Comparison of ENCODE assay signal across 24 cellular contexts in the genomic region with DNA sequence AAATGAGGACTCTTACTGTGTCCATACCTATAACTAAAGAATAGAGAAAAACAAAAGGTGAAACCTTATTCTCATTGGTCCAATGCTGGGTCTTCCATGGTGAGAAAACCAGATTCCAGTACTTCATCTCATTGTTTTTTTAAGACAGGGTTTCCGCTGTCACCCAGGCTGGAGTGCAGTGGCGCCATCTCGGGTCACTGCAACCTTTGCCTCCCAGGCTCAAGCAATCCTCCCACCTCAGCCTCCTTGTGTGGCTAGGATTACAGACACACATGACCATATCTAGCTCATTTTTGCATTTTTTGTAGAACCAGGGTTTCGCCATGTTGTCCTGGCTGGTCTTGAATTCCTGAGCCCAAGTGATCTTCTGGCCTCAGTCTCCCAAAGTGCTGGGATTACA. TPM values are rescaled to one million over a fixed set of nuclear protein-coding genes. Genes with fewer than 3 reads are reported as not detected.
DNase-seq lines count a peak whose midpoint lies in the region; ATAC-seq, FAIRE-seq and TF ChIP-seq lines count a peak whose summit lies in the region.
"Had no signal": no experiment of that assay in that cellular context is flagged by ENCODE, and none has a peak within 500 bp of the region (broad histone marks: within the 10 kb centered on the region; RNA-seq: fewer than 3 reads in every experiment).

No MANE protein-coding gene starts in this region.

- TF ChIP-seq RAD21 in K562 (CRISPR knock-in tag; conservative IDR thresholded peaks at IDR 0.05 in 1 of 2, IDR thresholded peaks at IDR 0.05 in 1 of 2) = no peak

- H3K9me3 Mint-ChIP-seq in activated T-cell treated with anti-CD3 and anti-CD28 coated beads, Interleukin-2, amount 50 U/mL, for 24 hours = no peaks in the 10 kb centered on the region
- no peaks in the 10 kb centered on the region for H3K9me3 Mint-ChIP-seq in activated naive CD8-positive, alpha-beta T cell treated with anti-CD3 and anti-CD28 coated beads for 36 hours
- no peaks in the 10 kb centered on the region for H3K9me3 Mint-ChIP-seq in activated naive CD8-positive, alpha-beta T cell treated with anti-CD3 and anti-CD28 coated beads, Interleukin-2, amount 50 U/mL, for 24 hours
- H3K9me3 Mint-ChIP-seq: CD4-positive, alpha-beta T cell; CD8-positive, alpha-beta T cell had no signal

- 0 out of 3 replicates have a peak, but pooled peaks cover 5% of the 10 kb centered on the region for H3K79me2 ChIP-seq in K562 (ENCODE audit: control insufficient read depth, insufficient read depth, low read length)

- TF ChIP-seq EP300 in K562 (IDR thresholded peaks at IDR 0.05; ENCODE audit: low read length) = no peak

- H3K27ac ChIP-seq in K562 (ENCODE audit: extremely low read depth, low read depth, low read length) = no peak overlapping the region
- H3K27ac ChIP-seq in kidney (ENCODE audit: low read depth in 2 of 2, low read length in 2 of 2) = no peak overlapping the region
- H3K27ac ChIP-seq: 22Rv1; A549; BLaER1 treated with 17β-estradiol and CSF1 and Interleukin-3, amounts not matched to agents 10 nM and 100 nM; C4-2B had no signal

- WGBS in K562 (ENCODE audit: insufficient coverage, low coverage, missing lambda C conversion rate) = 95% methylated on average over 4 of the region's 4 CpGs

- TF ChIP-seq CTCF in K562 (IDR thresholded peaks at IDR 0.05 in 2 of 3, conservative IDR thresholded peaks at IDR 0.05 in 1 of 3; ENCODE audit: insufficient read depth in 2 of 3, low read depth in 1 of 3, low read length in 3 of 3) = no peak
- TF ChIP-seq CTCF in kidney (IDR thresholded peaks at IDR 0.05; ENCODE audit: borderline replicate concordance, extremely low read depth, insufficient read depth) = no peak

- H3K36me3 Mint-ChIP-seq in activated T-cell treated with anti-CD3 and anti-CD28 coated beads, Interleukin-2, amount 50 U/mL, for 24 hours (ENCODE audit: low read depth) = peaks cover 91% of the 10 kb centered on the region
- peaks cover 42% of the 10 kb centered on the region for H3K36me3 Mint-ChIP-seq in activated naive CD8-positive, alpha-beta T cell treated with anti-CD3 and anti-CD28 coated beads for 36 hours
- H3K36me3 Mint-ChIP-seq in activated naive CD8-positive, alpha-beta T cell treated with anti-CD3 and anti-CD28 coated beads, Interleukin-2, amount 50 U/mL, for 24 hours (ENCODE audit: low read depth) = peaks cover 51% of the 10 kb centered on the region

- CTCF ChIA-PET in K562 (lab: Yijun Ruan, JAX; ENCODE audit: low intra/inter-chr PET ratio) = no interaction called here

- POLR2A ChIA-PET in K562 (lab: Yijun Ruan, JAX) = interaction anchor here (1.2 kb wide), 1 partner anchor 12 kb away, joined by 3 read pairs; no protein-coding TSS in a partner anchor

- no peak overlapping the region for H3K4me2 ChIP-seq in K562 (ENCODE audit: insufficient read depth, low read length)
- H3K4me2 ChIP-seq: A549; BLaER1 treated with 17β-estradiol and CSF1 and Interleukin-3, amounts not matched to agents 10 nM and 100 nM had no signal

- H3K9me3 ChIP-seq in K562 (replicated peaks; ENCODE audit: control insufficient read depth, insufficient read depth, low read depth, low read length) = no peaks in the 10 kb centered on the region
- H3K9me3 ChIP-seq in kidney (ENCODE audit: control insufficient read depth in 1 of 2, low read length in 2 of 2) = no peaks in the 10 kb centered on the region
- H3K9me3 ChIP-seq: A549; BLaER1 treated with 17β-estradiol and CSF1 and Interleukin-3, amounts not matched to agents 10 nM and 100 nM; Caco-2 had no signal

- in situ Hi-C loops in K562 (cut with MboI) = no loop called here

- H3K4me3 ChIP-seq in K562 = no peak overlapping the region
- no peak overlapping the region for H3K4me3 ChIP-seq in kidney (ENCODE audit: low read length in 2 of 2)
- H3K4me3 ChIP-seq: A549; BLaER1 treated with 17β-estradiol and CSF1 and Interleukin-3, amounts not matched to agents 10 nM and 100 nM had no signal

- peaks cover 5% of the 10 kb centered on the region for H3K4me1 Mint-ChIP-seq in activated T-cell treated with anti-CD3 and anti-CD28 coated beads, Interleukin-2, amount 50 U/mL, for 24 hours (ENCODE audit: low read depth)
- peaks cover 11% of the 10 kb centered on the region for H3K4me1 Mint-ChIP-seq in activated naive CD8-positive, alpha-beta T cell treated with anti-CD3 and anti-CD28 coated beads for 36 hours
- H3K4me1 Mint-ChIP-seq in activated naive CD8-positive, alpha-beta T cell treated with anti-CD3 and anti-CD28 coated beads, Interleukin-2, amount 50 U/mL, for 24 hours = peaks cover 2% of the 10 kb centered on the region

- DNase-seq in activated T-cell treated with anti-CD3 and anti-CD28 coated beads, Interleukin-2, amount 50 U/mL, for 24 hours = no peak
- no peak for DNase-seq in activated T-cell treated with anti-CD3 and anti-CD28 coated beads for 4 hours
- no peak for DNase-seq in activated naive CD8-positive, alpha-beta T cell treated with anti-CD3 and anti-CD28 coated beads for 36 hours
- no peak for DNase-seq in activated naive CD8-positive, alpha-beta T cell treated with anti-CD3 and anti-CD28 coated beads, Interleukin-2, amount 50 U/mL, for 24 hours
- DNase-seq in K562 (ENCODE audit: extremely low read depth in 1 of 4, low spot score in 3 of 4) = no peak
- peak; percentile 34 for DNase-seq in left kidney (ENCODE audit: low read depth, low spot score)
- no peak for DNase-seq in kidney
- DNase-seq: AML-193; Caco-2; Calu3; CD4-positive, alpha-beta T cell; CD8-positive, alpha-beta T cell; DMS79 treated with DMSO at 0.1 percent for 48 hours; GF-D8 had no signal

- no peak for TF ChIP-seq POLR2A in K562 (conservative IDR thresholded peaks at IDR 0.05)

- ATAC-seq in activated naive CD8-positive, alpha-beta T cell treated with anti-CD3 and anti-CD28 coated beads, Interleukin-2, amount 50 U/mL, for 24 hours = no peak
- ATAC-seq in K562 = no peak
- ATAC-seq: A549; CD8-positive, alpha-beta T cell had no signal

- H3K9me1 ChIP-seq in K562 (ENCODE audit: control insufficient read depth, insufficient read depth, low read length) = no peaks in the 10 kb centered on the region

- intact Hi-C loops in K562 (cut with micrococcal nuclease) (no loop called here), kidney (cut with DNase I) (no loop called here)

- no peak overlapping the region for H3K4me3 Mint-ChIP-seq in activated T-cell treated with anti-CD3 and anti-CD28 coated beads, Interleukin-2, amount 50 U/mL, for 24 hours
- no peak overlapping the region for H3K4me3 Mint-ChIP-seq in activated naive CD8-positive, alpha-beta T cell treated with anti-CD3 and anti-CD28 coated beads for 36 hours
- H3K4me3 Mint-ChIP-seq in activated naive CD8-positive, alpha-beta T cell treated with anti-CD3 and anti-CD28 coated beads, Interleukin-2, amount 50 U/mL, for 24 hours = no peak overlapping the region
- H3K4me3 Mint-ChIP-seq: B cell; CD4-positive, alpha-beta T cell; CD8-positive, alpha-beta T cell had no signal

- no peak for FAIRE-seq in K562 (lab: Jason Lieb, UNC)
- no peak for FAIRE-seq in kidney (lab: Jason Lieb, UNC)
- FAIRE-seq: A549, D721Med, G401.6, GM12891, GM19239 had no signal

- 0 out of 4 replicates have a peak overlapping the region, but pooled peaks of 1 of the 2 experiments have one; percentile 13 for H3K9ac ChIP-seq in K562 (ENCODE audit: insufficient read depth in 1 of 2, low read depth in 2 of 2, low read length in 2 of 2)
- no peak overlapping the region for H3K9ac ChIP-seq in kidney (ENCODE audit: low read length in 2 of 2)
- H3K9ac ChIP-seq: BLaER1 treated with 17β-estradiol and CSF1 and Interleukin-3, amounts not matched to agents 10 nM and 100 nM had no signal

- H3K36me3 ChIP-seq in K562 (ENCODE audit: control insufficient read depth, insufficient read depth, low read length) = peaks cover 94% of the 10 kb centered on the region
- H3K36me3 ChIP-seq in kidney (ENCODE audit: control insufficient read depth in 1 of 2, insufficient read depth in 2 of 2, low read length in 2 of 2) = peaks cover 61 to 77% of the 10 kb centered on the region in 2 donors

- no peak overlapping the region for H2AFZ ChIP-seq in K562 (ENCODE audit: low read depth, low read length)

- BruUV-seq in K562 (replicated peaks; lab: Mats Ljungman, UMichigan) = no TSS peak

- H3K4me1 ChIP-seq in K562 (replicated peaks in 1 of 2; ENCODE audit: control insufficient read depth in 2 of 2, insufficient read depth in 2 of 2, low read length in 2 of 2) (peaks cover 0 to 2% of the 10 kb centered on the region in 2 experiments; a peak in 1 of 5 replicates), kidney (ENCODE audit: control insufficient read depth in 1 of 2, insufficient read depth in 1 of 2, low read depth in 1 of 2, low read length in 2 of 2) (peaks cover 0 to 11% of the 10 kb centered on the region in 2 donors)
- H3K4me1 ChIP-seq: A549, Caco-2 had no signal

- no peaks in the 10 kb centered on the region for H3K27me3 Mint-ChIP-seq in activated T-cell treated with anti-CD3 and anti-CD28 coated beads, Interleukin-2, amount 50 U/mL, for 24 hours
- no peaks in the 10 kb centered on the region for H3K27me3 Mint-ChIP-seq in activated naive CD8-positive, alpha-beta T cell treated with anti-CD3 and anti-CD28 coated beads for 36 hours
- no peaks in the 10 kb centered on the region for H3K27me3 Mint-ChIP-seq in activated naive CD8-positive, alpha-beta T cell treated with anti-CD3 and anti-CD28 coated beads, Interleukin-2, amount 50 U/mL, for 24 hours
- H3K27me3 Mint-ChIP-seq: B cell; CD4-positive, alpha-beta T cell had no signal

- H3K27me3 ChIP-seq in K562 (ENCODE audit: control insufficient read depth in 2 of 2, insufficient read depth in 2 of 2, low read length in 2 of 2) = no peaks in the 10 kb centered on the region
- H3K27me3 ChIP-seq: BLaER1 treated with 17β-estradiol and CSF1 and Interleukin-3, amounts not matched to agents 10 nM and 100 nM had no signal

- H3K27ac Mint-ChIP-seq in activated T-cell treated with anti-CD3 and anti-CD28 coated beads, Interleukin-2, amount 50 U/mL, for 24 hours = peak overlapping the region; percentile 35
- peak overlapping the region; percentile 3 for H3K27ac Mint-ChIP-seq in activated naive CD8-positive, alpha-beta T cell treated with anti-CD3 and anti-CD28 coated beads for 36 hours
- H3K27ac Mint-ChIP-seq in activated naive CD8-positive, alpha-beta T cell treated with anti-CD3 and anti-CD28 coated beads, Interleukin-2, amount 50 U/mL, for 24 hours = no peak overlapping the region
- H3K27ac Mint-ChIP-seq: B cell; CD4-positive, alpha-beta T cell; CD8-positive, alpha-beta T cell had no signal

- H4K20me1 ChIP-seq in K562 (replicated peaks; ENCODE audit: control insufficient read depth, insufficient read depth, low read length) = no peaks in the 10 kb centered on the region

RNA-seq across cellular contexts. Expression of a gene that starts 13.3 kb away (rescaled TPM):
- 10 to 100 TPM; 66.2 to 67.2 TPM for total RNA-seq in activated naive CD8-positive, alpha-beta T cell treated with anti-CD3 and anti-CD28 coated beads for 36 hours
- 87.2 and 129 TPM in 2 replicates for total RNA-seq in K562 (2011; cell fraction: chromatin; rRNA removed; ENCODE audit: low replicate concordance)
- 74.0 and 76.5 TPM in 2 replicates for total RNA-seq in K562 (2011; cell fraction: nucleolus; rRNA removed)
- total RNA-seq in K562 (2011; cell fraction: nucleoplasm; rRNA removed) = 81.6 and 84.0 TPM in 2 replicates
- total RNA-seq in K562 (2014; rRNA removed) (46.0 and 68.2 TPM in 2 replicates), K562 (2014; rRNA removed; fragmentation: Illumina TruSeq; extraction: Trizol) (48.9 and 53.2 TPM in 2 replicates), K562 (2015; rRNA removed; fragmentation: Illumina TruSeq; extraction: Trizol) (66.8 and 73.0 TPM in 2 replicates), K562 (2021) (56.0 and 58.5 TPM in 2 replicates), kidney (93.6 TPM)
- polyA plus RNA-seq in K562 (2011; rRNA removed) (36.2 and 57.8 TPM in 2 replicates), K562 (2014; fragmentation: Illumina TruSeq; extraction: Trizol) (50.2 and 69.0 TPM in 2 replicates), K562 (2014; fragmentation: Nextera tagmentation; extraction: Ambion mirVana) (100 to 1,000 TPM in 1 of 2 experiments, 10 to 100 TPM in 1; 67.8 to 102 TPM), K562 (2014; rRNA removed) (47.1 and 50.4 TPM in 2 replicates), kidney (ENCODE audit: insufficient read depth, low read depth, low replicate concordance) (44.8 TPM)
- polyA plus RNA-seq in K562 (2011; cell fraction: cytosol; rRNA removed) = 57.1 and 82.5 TPM in 2 replicates
- polyA plus RNA-seq in K562 (2011; cell fraction: nucleus; rRNA removed) = 68.8 and 78.6 TPM in 2 replicates
- polyA plus RNA-seq in K562 (2012) = 43.1 and 49.8 TPM in 2 replicates
- 65.1 and 89.3 TPM in 2 replicates for polyA minus RNA-seq in K562 (2011; rRNA and poly(A)+ RNA removed)
- 26.5 and 31.2 TPM in 2 replicates for polyA minus RNA-seq in K562 (2011; cell fraction: cytosol; rRNA and poly(A)+ RNA removed)
- 24.9 and 39.5 TPM in 2 replicates for polyA minus RNA-seq in K562 (2011; cell fraction: nucleus; rRNA and poly(A)+ RNA removed)

RNA-seq across cellular contexts. Expression of a gene that starts 22.6 kb away (rescaled TPM):
- total RNA-seq in activated naive CD8-positive, alpha-beta T cell treated with anti-CD3 and anti-CD28 coated beads for 36 hours = under 1 TPM; 0.14 to 0.19 TPM
- total RNA-seq in K562 (2011; cell fraction: chromatin; rRNA removed; ENCODE audit: low replicate concordance) = 1.2 and 3.0 TPM in 2 replicates
- 3.0 and 3.8 TPM in 2 replicates for total RNA-seq in K562 (2011; cell fraction: nucleolus; rRNA removed)
- total RNA-seq in K562 (2011; cell fraction: nucleoplasm; rRNA removed) = 2.4 and 2.7 TPM in 2 replicates
- total RNA-seq in K562 (2014; rRNA removed) (0.29 and 0.36 TPM in 2 replicates), K562 (2014; rRNA removed; fragmentation: Illumina TruSeq; extraction: Trizol) (0.18 and 0.51 TPM in 2 replicates), K562 (2015; rRNA removed; fragmentation: Illumina TruSeq; extraction: Trizol) (0.25 and 0.34 TPM in 2 replicates), K562 (2021) (0.40 and 0.69 TPM in 2 replicates), kidney (0.63 TPM)
- polyA plus RNA-seq in K562 (2011; rRNA removed) (0.91 and 1.0 TPM in 2 replicates), K562 (2014; fragmentation: Illumina TruSeq; extraction: Trizol) (0.21 and 0.25 TPM in 2 replicates), K562 (2014; fragmentation: Nextera tagmentation; extraction: Ambion mirVana) (under 1 TPM; 0.38 to 0.50 TPM), K562 (2014; rRNA removed) (0.20 and 0.97 TPM in 2 replicates), kidney (ENCODE audit: insufficient read depth, low read depth, low replicate concordance) (0.77 TPM)
- polyA plus RNA-seq in K562 (2011; cell fraction: cytosol; rRNA removed) = 0.40 and 0.47 TPM in 2 replicates
- polyA plus RNA-seq in K562 (2011; cell fraction: nucleus; rRNA removed) = 1.2 and 2.3 TPM in 2 replicates
- polyA plus RNA-seq in K562 (2012) = 0.82 and 1.1 TPM in 2 replicates
- 0.32 and 0.48 TPM in 2 replicates for polyA minus RNA-seq in K562 (2011; rRNA and poly(A)+ RNA removed)
- polyA minus RNA-seq in K562 (2011; cell fraction: cytosol; rRNA and poly(A)+ RNA removed) = not detected in 2 replicates
- 0.81 and 1.9 TPM in 2 replicates for polyA minus RNA-seq in K562 (2011; cell fraction: nucleus; rRNA and poly(A)+ RNA removed)
- total RNA-seq: A172 had no signal

RNA-seq across cellular contexts. Expression of a gene that starts 23.5 kb away (rescaled TPM):
- total RNA-seq in activated naive CD8-positive, alpha-beta T cell treated with anti-CD3 and anti-CD28 coated beads for 36 hours = 100 to 1,000 TPM; 169 to 190 TPM
- total RNA-seq in K562 (2011; cell fraction: chromatin; rRNA removed; ENCODE audit: low replicate concordance) = 278 and 432 TPM in 2 replicates
- 251 and 313 TPM in 2 replicates for total RNA-seq in K562 (2011; cell fraction: nucleolus; rRNA removed)
- 210 and 241 TPM in 2 replicates for total RNA-seq in K562 (2011; cell fraction: nucleoplasm; rRNA removed)
- total RNA-seq in K562 (2014; rRNA removed) (123 and 171 TPM in 2 replicates), K562 (2014; rRNA removed; fragmentation: Illumina TruSeq; extraction: Trizol) (222 and 228 TPM in 2 replicates), K562 (2015; rRNA removed; fragmentation: Illumina TruSeq; extraction: Trizol) (245 and 276 TPM in 2 replicates), K562 (2021) (246 and 247 TPM in 2 replicates), kidney (58.7 TPM)
- polyA plus RNA-seq in K562 (2011; rRNA removed) (409 and 552 TPM in 2 replicates), K562 (2014; fragmentation: Illumina TruSeq; extraction: Trizol) (270 and 321 TPM in 2 replicates), K562 (2014; fragmentation: Nextera tagmentation; extraction: Ambion mirVana) (100 to 1,000 TPM; 114 to 155 TPM), K562 (2014; rRNA removed) (216 and 257 TPM in 2 replicates), kidney (ENCODE audit: insufficient read depth, low read depth, low replicate concordance) (64.2 TPM)
- polyA plus RNA-seq in K562 (2011; cell fraction: cytosol; rRNA removed) = 792 and 841 TPM in 2 replicates
- polyA plus RNA-seq in K562 (2011; cell fraction: nucleus; rRNA removed) = 583 and 596 TPM in 2 replicates
- 146 and 359 TPM in 2 replicates for polyA plus RNA-seq in K562 (2012)
- 300 and 519 TPM in 2 replicates for polyA minus RNA-seq in K562 (2011; rRNA and poly(A)+ RNA removed)
- 206 and 309 TPM in 2 replicates for polyA minus RNA-seq in K562 (2011; cell fraction: cytosol; rRNA and poly(A)+ RNA removed)
- 93.0 and 134 TPM in 2 replicates for polyA minus RNA-seq in K562 (2011; cell fraction: nucleus; rRNA and poly(A)+ RNA removed)

RNA-seq across cellular contexts. Expression of a gene that starts 34.1 kb away (rescaled TPM):
- total RNA-seq in activated naive CD8-positive, alpha-beta T cell treated with anti-CD3 and anti-CD28 coated beads for 36 hours = 10 to 100 TPM; 17.6 to 18.7 TPM
- total RNA-seq in K562 (2011; cell fraction: chromatin; rRNA removed; ENCODE audit: low replicate concordance) = 26.2 and 103 TPM in 2 replicates
- total RNA-seq in K562 (2011; cell fraction: nucleolus; rRNA removed) = 119 and 150 TPM in 2 replicates
- total RNA-seq in K562 (2011; cell fraction: nucleoplasm; rRNA removed) = 79.0 and 80.1 TPM in 2 replicates
- 10.9 and 14.9 TPM in 2 replicates for total RNA-seq in K562 (2014; rRNA removed)
- total RNA-seq in K562 (2014; rRNA removed; fragmentation: Illumina TruSeq; extraction: Trizol) = 4.9 and 5.5 TPM in 2 replicates
- total RNA-seq in K562 (2015; rRNA removed; fragmentation: Illumina TruSeq; extraction: Trizol) = 6.9 and 8.1 TPM in 2 replicates
- total RNA-seq in K562 (2021) = 40.7 and 45.5 TPM in 2 replicates
- polyA plus RNA-seq in K562 (2011; rRNA removed) = 16.0 and 25.1 TPM in 2 replicates
- polyA plus RNA-seq in K562 (2011; cell fraction: cytosol; rRNA removed) = 18.9 and 40.0 TPM in 2 replicates
- polyA plus RNA-seq in K562 (2011; cell fraction: nucleus; rRNA removed) = 17.1 and 30.2 TPM in 2 replicates
- 36.0 and 70.6 TPM in 2 replicates for polyA plus RNA-seq in K562 (2012)
- polyA plus RNA-seq in K562 (2014; fragmentation: Illumina TruSeq; extraction: Trizol) = 27.2 and 34.5 TPM in 2 replicates
- polyA plus RNA-seq in K562 (2014; fragmentation: Nextera tagmentation; extraction: Ambion mirVana) = 1 to 10 TPM; 1.3 to 2.3 TPM
- 12.7 and 15.9 TPM in 2 replicates for polyA plus RNA-seq in K562 (2014; rRNA removed)
- 15.2 and 24.3 TPM in 2 replicates for polyA minus RNA-seq in K562 (2011; rRNA and poly(A)+ RNA removed)
- polyA minus RNA-seq in K562 (2011; cell fraction: cytosol; rRNA and poly(A)+ RNA removed) = 36.7 and 48.5 TPM in 2 replicates
- 16.7 and 17.0 TPM in 2 replicates for polyA minus RNA-seq in K562 (2011; cell fraction: nucleus; rRNA and poly(A)+ RNA removed)
- 207 TPM for total RNA-seq in kidney
- 74.7 TPM for polyA plus RNA-seq in kidney (ENCODE audit: insufficient read depth, low read depth, low replicate concordance)

RNA-seq across cellular contexts. Expression of a gene that starts 51.3 kb away (rescaled TPM):
- 10 to 100 TPM; 51.9 to 53.6 TPM for total RNA-seq in activated naive CD8-positive, alpha-beta T cell treated with anti-CD3 and anti-CD28 coated beads for 36 hours
- total RNA-seq in K562 (2011; cell fraction: chromatin; rRNA removed; ENCODE audit: low replicate concordance) = 69.7 and 91.7 TPM in 2 replicates
- 49.2 and 58.2 TPM in 2 replicates for total RNA-seq in K562 (2011; cell fraction: nucleolus; rRNA removed)
- total RNA-seq in K562 (2011; cell fraction: nucleoplasm; rRNA removed) = 65.3 and 66.7 TPM in 2 replicates
- total RNA-seq in K562 (2014; rRNA removed) (53.3 and 62.8 TPM in 2 replicates), K562 (2014; rRNA removed; fragmentation: Illumina TruSeq; extraction: Trizol) (59.2 and 62.3 TPM in 2 replicates), K562 (2015; rRNA removed; fragmentation: Illumina TruSeq; extraction: Trizol) (44.1 and 49.2 TPM in 2 replicates), K562 (2021) (47.4 and 49.3 TPM in 2 replicates), kidney (38.1 TPM)
- polyA plus RNA-seq in K562 (2011; rRNA removed) (80.3 and 85.4 TPM in 2 replicates), K562 (2014; fragmentation: Illumina TruSeq; extraction: Trizol) (41.2 and 46.3 TPM in 2 replicates), K562 (2014; fragmentation: Nextera tagmentation; extraction: Ambion mirVana) (10 to 100 TPM; 12.5 to 13.0 TPM), K562 (2014; rRNA removed) (71.8 and 71.9 TPM in 2 replicates), kidney (ENCODE audit: insufficient read depth, low read depth, low replicate concordance) (35.8 TPM)
- 34.3 and 50.3 TPM in 2 replicates for polyA plus RNA-seq in K562 (2011; cell fraction: cytosol; rRNA removed)
- polyA plus RNA-seq in K562 (2011; cell fraction: nucleus; rRNA removed) = 60.6 and 85.4 TPM in 2 replicates
- 43.0 and 99.2 TPM in 2 replicates for polyA plus RNA-seq in K562 (2012)
- 76.9 and 94.5 TPM in 2 replicates for polyA minus RNA-seq in K562 (2011; rRNA and poly(A)+ RNA removed)
- 27.2 and 28.9 TPM in 2 replicates for polyA minus RNA-seq in K562 (2011; cell fraction: cytosol; rRNA and poly(A)+ RNA removed)
- polyA minus RNA-seq in K562 (2011; cell fraction: nucleus; rRNA and poly(A)+ RNA removed) = 28.1 and 36.3 TPM in 2 replicates
